In the genomic region with DNA sequence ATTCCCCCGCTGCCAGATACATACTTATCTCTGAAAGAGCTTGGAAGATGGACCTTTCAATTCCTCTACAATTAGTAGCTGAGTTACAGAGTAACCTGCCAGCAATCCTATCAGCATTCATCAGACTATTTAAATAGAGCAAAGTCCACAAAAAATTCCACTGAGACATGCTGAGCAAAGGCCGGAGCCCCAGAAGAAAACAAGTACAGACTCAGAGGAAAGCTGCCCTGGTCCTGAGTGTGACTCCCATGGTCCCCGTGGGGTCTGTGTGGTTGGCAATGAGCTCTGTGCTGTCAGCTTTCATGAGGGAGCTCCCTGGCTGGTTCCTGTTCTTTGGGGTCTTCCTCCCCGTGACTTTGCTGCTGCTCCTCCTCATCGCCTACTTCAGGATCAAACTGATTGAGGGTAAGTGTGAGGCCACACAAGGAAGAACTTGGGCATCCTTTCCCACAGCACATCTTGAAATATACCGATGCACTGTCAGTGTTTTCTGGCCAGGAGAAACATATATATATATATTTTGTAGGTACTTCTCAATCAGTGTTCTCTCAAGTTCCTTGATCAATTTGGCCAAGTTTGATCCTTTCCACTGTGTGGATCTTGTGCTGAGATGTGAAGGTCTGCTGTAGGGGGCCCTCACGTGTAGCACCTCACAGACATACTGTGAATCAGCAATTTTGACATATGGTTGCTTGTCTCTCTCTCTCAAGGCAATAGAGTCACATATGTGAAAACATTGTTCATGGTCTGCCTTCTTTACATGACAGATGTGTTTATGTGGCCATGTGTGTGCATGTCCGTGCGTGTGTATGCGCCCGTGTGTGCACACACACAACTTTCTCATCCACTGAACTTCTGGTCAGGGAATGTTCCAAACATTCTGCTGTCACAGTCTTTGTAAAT, we compare ENCODE assay signal across 1 cellular context.
TF ChIP-seq lines count a peak whose summit lies in the region.

A gene (plus strand): TSS at position 160 of the 903 bp plus-strand sequence. CDS start 8 bp downstream, at position 168.

TF ChIP-seq in A549, 52 proteins besides CTCF, POLR2A, EP300 and RAD21 (continued from another document):
- TF ChIP-seq, protein P1, sequence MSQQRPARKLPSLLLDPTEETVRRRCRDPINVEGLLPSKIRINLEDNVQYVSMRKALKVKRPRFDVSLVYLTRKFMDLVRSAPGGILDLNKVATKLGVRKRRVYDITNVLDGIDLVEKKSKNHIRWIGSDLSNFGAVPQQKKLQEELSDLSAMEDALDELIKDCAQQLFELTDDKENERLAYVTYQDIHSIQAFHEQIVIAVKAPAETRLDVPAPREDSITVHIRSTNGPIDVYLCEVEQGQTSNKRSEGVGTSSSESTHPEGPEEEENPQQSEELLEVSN (IDR thresholded peaks at IDR 0.05; ENCODE audit: borderline replicate concordance, low read depth), result no peak
